Comparison of ENCODE assay signal across 8 cellular contexts in genomic region chr19:17109962-17110598, GRCh38. TPM values are rescaled to one million over a fixed set of nuclear protein-coding genes. Genes with fewer than 3 reads are reported as not detected.
DNase-seq lines count a peak whose midpoint lies in the region; ATAC-seq and TF ChIP-seq lines count a peak whose summit lies in the region.

No MANE protein-coding gene starts in this region.

- H3K4me3 Mint-ChIP-seq in activated T-helper 17 cell treated with anti-CD3 and anti-CD28 coated beads, Interleukin-2, amount 50 U/mL, for 72 hours = no peak overlapping the region
- peak overlapping the region; percentile 71 to 89 (median 84) for H3K4me3 Mint-ChIP-seq in naive B cell

- TF ChIP-seq CTCF in GM10266 (IDR thresholded peaks at IDR 0.05; ENCODE audit: control insufficient read depth, insufficient read depth, low read depth, missing control alignments) (no peak), foreskin fibroblast (IDR thresholded peaks at IDR 0.05; ENCODE audit: low read depth, low read length) (no peak)

- no peaks in the 10 kb centered on the region for H3K9me3 Mint-ChIP-seq in activated T-helper 17 cell treated with anti-CD3 and anti-CD28 coated beads, Interleukin-2, amount 50 U/mL, for 72 hours
- no peaks in the 10 kb centered on the region for H3K9me3 Mint-ChIP-seq in naive B cell

- DNase-seq in GM10266 (ENCODE audit: extremely low spot score) = peak; percentile 88
- DNase-seq in naive B cell = peak; percentile 95
- DNase-seq in activated effector memory CD4-positive, alpha-beta T cell treated with Interleukin-2 at 50 U/mL for 16 hours = no peak
- no peak for DNase-seq in foreskin fibroblast
- DNase-seq in AG08395 (ENCODE audit: low spot score) = no peak

- peaks cover 22% of the 10 kb centered on the region for H3K4me1 Mint-ChIP-seq in activated T-helper 17 cell treated with anti-CD3 and anti-CD28 coated beads, Interleukin-2, amount 50 U/mL, for 72 hours
- peaks cover 69 to 93% (median 86%) of the 10 kb centered on the region in 3 donors for H3K4me1 Mint-ChIP-seq in naive B cell

- peaks cover 72% of the 10 kb centered on the region for H3K36me3 Mint-ChIP-seq in activated T-helper 17 cell treated with anti-CD3 and anti-CD28 coated beads, Interleukin-2, amount 50 U/mL, for 72 hours (ENCODE audit: low read depth)
- peaks cover 4 to 9% of the 10 kb centered on the region in 2 donors for H3K36me3 Mint-ChIP-seq in naive B cell

- peak; percentile 59 for ATAC-seq in HG02759 (IDR thresholded peaks at IDR 0.05; ENCODE audit: unreplicated experiment)
- ATAC-seq in activated T-helper 17 cell treated with anti-CD3 and anti-CD28 coated beads, Interleukin-2, amount 50 U/mL, for 72 hours (replicated peaks) = no peak
- ATAC-seq in naive B cell (ENCODE audit: low read depth in 2 of 2) = peak; percentile 87 to 94
- no peak for ATAC-seq in GM18873 (IDR thresholded peaks at IDR 0.05; ENCODE audit: low FRiP score, unreplicated experiment)

- H3K4me3 ChIP-seq in foreskin fibroblast (ENCODE audit: low read depth in 1 of 2, low read length in 2 of 2) = no peak overlapping the region

- no peaks in the 10 kb centered on the region for H3K27me3 Mint-ChIP-seq in activated T-helper 17 cell treated with anti-CD3 and anti-CD28 coated beads, Interleukin-2, amount 50 U/mL, for 72 hours
- no peaks in the 10 kb centered on the region for H3K27me3 Mint-ChIP-seq in naive B cell

- peak overlapping the region; percentile 43 for H3K27ac Mint-ChIP-seq in activated T-helper 17 cell treated with anti-CD3 and anti-CD28 coated beads, Interleukin-2, amount 50 U/mL, for 72 hours
- peak overlapping the region; percentile 88 to 95 (median 94) for H3K27ac Mint-ChIP-seq in naive B cell

RNA-seq across cellular contexts. Expression of gene MYO9B, which starts 34.5 kb away (rescaled TPM):
- total RNA-seq in activated T-helper 17 cell treated with anti-CD3 and anti-CD28 coated beads, Interleukin-2, amount 50 U/mL, for 72 hours = 100 to 1,000 TPM; 149 to 152 TPM
- 10 to 100 TPM in 2 of 6 donors, 1 to 10 TPM in 4; 3.1 to 34.9 (median 6.9) TPM for polyA plus RNA-seq in naive B cell (ENCODE audit: low read depth in 6 of 6)

RNA-seq across cellular contexts. Expression of gene HAUS8, which starts 34.8 kb away (rescaled TPM):
- total RNA-seq in activated T-helper 17 cell treated with anti-CD3 and anti-CD28 coated beads, Interleukin-2, amount 50 U/mL, for 72 hours = 10 to 100 TPM; 26.0 to 35.2 TPM
- 10 to 100 TPM in 2 of 6 donors, 1 to 10 TPM in 4; 3.9 to 11.4 (median 7.2) TPM for polyA plus RNA-seq in naive B cell (ENCODE audit: low read depth in 6 of 6)

Comparison
In these comparisons a context has a peak if more than half of its experiments do, and no peak if none do; other contexts are left out.
1. DNase-seq: peak in GM10266 (single experiment) and naive B cell (single experiment); none in activated effector memory CD4-positive, alpha-beta T cell treated with Interleukin-2 at 50 U/mL for 16 hours (single experiment), foreskin fibroblast (0 of 2) and AG08395 (single experiment).
2. ATAC-seq: peak in HG02759 (single experiment) and naive B cell (2 of 2); none in activated T-helper 17 cell treated with anti-CD3 and anti-CD28 coated beads, Interleukin-2, amount 50 U/mL, for 72 hours (single experiment) and GM18873 (single experiment).